ENCODE assay signal across 1 cellular context in genomic region chr7:152643979-152644559, GRCh38.
TF ChIP-seq lines count a peak whose summit lies in the region.

No MANE protein-coding gene starts in this region.

TF ChIP-seq in H1, 55 proteins besides CTCF, POLR2A, EP300 and RAD21:
- TF ChIP-seq RNF2 (IDR thresholded peaks at IDR 0.05; ENCODE audit: borderline replicate concordance, low read depth, low read length, missing control alignments, poor library complexity, severe bottlenecking) (no peak), NRF1 (IDR thresholded peaks at IDR 0.05; ENCODE audit: low read depth, low read length) (no peak), GTF2F1 (IDR thresholded peaks at IDR 0.05; ENCODE audit: borderline replicate concordance, low read depth, low read length) (peak; percentile 83), MAX (IDR thresholded peaks at IDR 0.05) (peak; percentile 25; the same call in 1 of the 2 replicates), CBX8 (IDR thresholded peaks at IDR 0.05; ENCODE audit: borderline replicate concordance, low read depth, low read length) (no peak), POLR2AphosphoS5 (IDR thresholded peaks at IDR 0.05; ENCODE audit: low read depth, low read length) (peak; percentile 73; the same call in 1 of the 2 replicates), BCL11A (IDR thresholded peaks at IDR 0.05; ENCODE audit: low read depth in 2 of 2, low read length in 2 of 2) (no peak), ASH2L (IDR thresholded peaks at IDR 0.05; ENCODE audit: low read length) (no peak)
